Comparison of ENCODE assay signal across 1 cellular context in genomic region chr7:123557631-123558505, GRCh38.
TF ChIP-seq lines count a peak whose summit lies in the region.

Gene NDUFA5 (minus strand): TSS chr7:123557818. CDS start chr7:123557795, 23 bp downstream.

TF ChIP-seq in HepG2, 621 proteins besides CTCF, POLR2A, EP300 and RAD21 (continued from another document and continues in another):
- TF ChIP-seq ZNF318 (CRISPR knock-in tag; IDR thresholded peaks at IDR 0.05): no peak
- TF ChIP-seq REST (IDR thresholded peaks at IDR 0.05; ENCODE audit: borderline replicate concordance in 1 of 2, low read depth in 1 of 2, low read length in 2 of 2): no peak
- TF ChIP-seq DDIT3 (CRISPR knock-in tag; IDR thresholded peaks at IDR 0.05): no peak
- TF ChIP-seq MLLT10 (CRISPR knock-in tag; IDR thresholded peaks at IDR 0.05): no peak
- peak; percentile 43; the same call in 1 of the 2 replicates for TF ChIP-seq KAT7 (CRISPR knock-in tag; IDR thresholded peaks at IDR 0.05; ENCODE audit: borderline replicate concordance)
- no peak for TF ChIP-seq HMGA1 (CRISPR knock-in tag; conservative IDR thresholded peaks at IDR 0.05)
- no peak for TF ChIP-seq ZBTB2 (CRISPR knock-in tag; IDR thresholded peaks at IDR 0.05; ENCODE audit: low read depth)
- TF ChIP-seq ATRX (CRISPR knock-in tag; IDR thresholded peaks at IDR 0.05; ENCODE audit: borderline replicate concordance): no peak
- no peak for TF ChIP-seq ARID5B (CRISPR knock-in tag; IDR thresholded peaks at IDR 0.05)
- no peak for TF ChIP-seq ZNF768 (CRISPR knock-in tag; IDR thresholded peaks at IDR 0.05)
- TF ChIP-seq SETDB1 (CRISPR knock-in tag; IDR thresholded peaks at IDR 0.05; ENCODE audit: borderline replicate concordance): no peak
- peak; percentile 34; the same call in 1 of the 2 replicates for TF ChIP-seq ZNF747 (CRISPR knock-in tag; IDR thresholded peaks at IDR 0.05; ENCODE audit: borderline replicate concordance)
- 0 out of 2 replicates have a peak, but pooled peaks have one; percentile 25 for TF ChIP-seq TFDP2 (CRISPR knock-in tag; IDR thresholded peaks at IDR 0.05)
- no peak for TF ChIP-seq PHB2 (IDR thresholded peaks at IDR 0.05; ENCODE audit: partially characterized antibody)
- no peak for TF ChIP-seq USF2 (IDR thresholded peaks at IDR 0.05; ENCODE audit: low read depth, low read length)
- TF ChIP-seq USF2 (CRISPR knock-in tag; IDR thresholded peaks at IDR 0.05; ENCODE audit: borderline replicate concordance): no peak
- TF ChIP-seq ZNF570 (CRISPR knock-in tag; IDR thresholded peaks at IDR 0.05; ENCODE audit: borderline replicate concordance): no peak
- no peak for TF ChIP-seq HES4 (CRISPR knock-in tag; IDR thresholded peaks at IDR 0.05; ENCODE audit: borderline replicate concordance)
- TF ChIP-seq PHF8 (CRISPR knock-in tag; IDR thresholded peaks at IDR 0.05): peak; percentile 76
- no peak for TF ChIP-seq SAFB2 (CRISPR knock-in tag; IDR thresholded peaks at IDR 0.05; ENCODE audit: borderline replicate concordance, low read depth)
- no peak for TF ChIP-seq HNRNPK (IDR thresholded peaks at IDR 0.05; ENCODE audit: low read depth, low read length, poor library complexity, severe bottlenecking)
- TF ChIP-seq NFKB2 (CRISPR knock-in tag; IDR thresholded peaks at IDR 0.05; ENCODE audit: borderline replicate concordance): peak; percentile 55; the same call in 1 of the 2 replicates
- TF ChIP-seq MYPOP (CRISPR knock-in tag; IDR thresholded peaks at IDR 0.05): no peak
- 0 out of 2 replicates have a peak, but pooled peaks have one; percentile 58 for TF ChIP-seq HNF1B (CRISPR knock-in tag; IDR thresholded peaks at IDR 0.05)
- no peak for TF ChIP-seq ZNF20 (CRISPR knock-in tag; IDR thresholded peaks at IDR 0.05)
- peak; percentile 90 for TF ChIP-seq RFX1 (IDR thresholded peaks at IDR 0.05)
- no peak for TF ChIP-seq ZSCAN29 (CRISPR knock-in tag; conservative IDR thresholded peaks at IDR 0.05)
- 0 out of 2 replicates have a peak, but pooled peaks have one; percentile 29 for TF ChIP-seq ZNF777 (CRISPR knock-in tag; IDR thresholded peaks at IDR 0.05)
- peak; percentile 66; the same call in 1 of the 2 replicates for TF ChIP-seq ZBTB21 (CRISPR knock-in tag; IDR thresholded peaks at IDR 0.05)
